ENCODE assay signal across 8 cellular contexts in genomic region chr3:183116051-183116614, GRCh38. TPM values are rescaled to one million over a fixed set of nuclear protein-coding genes. Genes with fewer than 3 reads are reported as not detected.
DNase-seq lines count a peak whose midpoint lies in the region; ATAC-seq and TF ChIP-seq lines count a peak whose summit lies in the region.

No MANE protein-coding gene starts in this region.

- POLR2A ChIA-PET in MCF 10A (lab: Yijun Ruan, JAX): no interaction called here

- no peaks in the 10 kb centered on the region for H3K36me3 ChIP-seq in breast epithelium
- no peaks in the 10 kb centered on the region for H3K36me3 ChIP-seq in osteoblast (ENCODE audit: insufficient read depth, low read length)

- no peak for TF ChIP-seq CTCF in MCF 10A (IDR thresholded peaks at IDR 0.05; ENCODE audit: unreplicated experiment)
- no peak for TF ChIP-seq CTCF in breast epithelium (IDR thresholded peaks at IDR 0.05)
- no peak for TF ChIP-seq CTCF in epithelial cell of esophagus (IDR thresholded peaks at IDR 0.05; ENCODE audit: insufficient read depth, low read depth, low read length, missing control alignments)
- TF ChIP-seq CTCF in progenitor cell of endocrine pancreas (IDR thresholded peaks at IDR 0.05; ENCODE audit: unreplicated experiment): no peak
- TF ChIP-seq CTCF in osteoblast (IDR thresholded peaks at IDR 0.05; ENCODE audit: extremely low read depth, low read depth, low read length): no peak

- H3K4me3 ChIP-seq in breast epithelium (no peak overlapping the region), epithelial cell of esophagus (ENCODE audit: low read length) (peak overlapping the region; percentile 7), osteoblast (ENCODE audit: insufficient read depth, low read length) (no peak overlapping the region)

- BruUV-seq in MCF 10A (replicated peaks; lab: Mats Ljungman, UMichigan): no TSS peak

- H3K9me3 ChIP-seq in breast epithelium (no peaks in the 10 kb centered on the region), osteoblast (ENCODE audit: low read depth, low read length) (no peaks in the 10 kb centered on the region)

- H3K27ac ChIP-seq in breast epithelium (no peak overlapping the region), osteoblast (ENCODE audit: low read depth, low read length) (no peak overlapping the region)

- H3K4me1 ChIP-seq in breast epithelium (no peaks in the 10 kb centered on the region), osteoblast (ENCODE audit: insufficient read depth, low read length) (no peaks in the 10 kb centered on the region)

- H3K4me2 ChIP-seq in osteoblast (ENCODE audit: insufficient read depth, low read length): no peak overlapping the region

- H3K79me2 ChIP-seq in osteoblast (ENCODE audit: insufficient read depth, low read length): no peaks in the 10 kb centered on the region

- H3K4me3 Mint-ChIP-seq in MCF 10A (ENCODE audit: unreplicated experiment) (peak overlapping the region; percentile 52), progenitor cell of endocrine pancreas (ENCODE audit: low read depth) (peak overlapping the region; percentile 67)

- intact Hi-C loops in MCF 10A (cut with micrococcal nuclease) (no loop called here), breast epithelium (cut with DNase I; ENCODE audit: low total_unique reads) (no loop called here)

- no peaks in the 10 kb centered on the region for H3K4me1 Mint-ChIP-seq in MCF 10A (ENCODE audit: insufficient read depth, unreplicated experiment)
- H3K4me1 Mint-ChIP-seq in progenitor cell of endocrine pancreas (ENCODE audit: low read depth): peaks cover 6% of the 10 kb centered on the region

- H3K27ac Mint-ChIP-seq in MCF 10A (ENCODE audit: low read depth, unreplicated experiment) (no peak overlapping the region), progenitor cell of endocrine pancreas (peak overlapping the region; percentile 90)

- DNase-seq in MCF 10A (ENCODE audit: unreplicated experiment): peak; percentile 18
- no peak for DNase-seq in breast epithelium (ENCODE audit: low spot score in 2 of 2)
- peak; percentile 100 for DNase-seq in NCI-H345 (lab: John Stamatoyannopoulos, UW)
- DNase-seq in activated CD8-positive, alpha-beta memory T cell treated with anti-CD3 and anti-CD28 coated beads for 48 hours (ENCODE audit: low read depth in 2 of 3, low spot score in 2 of 3): peak in 2 of 3 experiments; percentile 31 to 43
- peak; percentile 44 for DNase-seq in epithelial cell of esophagus (ENCODE audit: low read depth)
- peak; percentile 72 for DNase-seq in progenitor cell of endocrine pancreas (ENCODE audit: low spot score, unreplicated experiment)
- DNase-seq in osteoblast (ENCODE audit: insufficient read length, low spot score, missing footprints): no peak

- peak; percentile 93 for ATAC-seq in HG03139 (IDR thresholded peaks at IDR 0.05; ENCODE audit: unreplicated experiment)

- H2AFZ ChIP-seq in osteoblast (ENCODE audit: low read length): no peak overlapping the region

- H3K9me3 Mint-ChIP-seq in MCF 10A (ENCODE audit: unreplicated experiment) (no peaks in the 10 kb centered on the region), progenitor cell of endocrine pancreas (ENCODE audit: low read depth) (peaks cover 3% of the 10 kb centered on the region)

- CTCF ChIA-PET in MCF 10A (lab: Yijun Ruan, JAX): interaction anchor here (0.8 kb wide), 1 partner anchor 10 kb away, joined by 3 read pairs; no protein-coding TSS in a partner anchor

- H3K27me3 ChIP-seq in breast epithelium (peaks cover 0 to 36% of the 10 kb centered on the region in 2 donors), osteoblast (ENCODE audit: insufficient read depth, low read length) (peaks cover 34% of the 10 kb centered on the region)

- no peaks in the 10 kb centered on the region for H4K20me1 ChIP-seq in osteoblast (ENCODE audit: insufficient read depth, low read length)

- H3K27me3 Mint-ChIP-seq in MCF 10A (ENCODE audit: insufficient read depth, unreplicated experiment) (peaks cover 41% of the 10 kb centered on the region), progenitor cell of endocrine pancreas (peaks cover 19% of the 10 kb centered on the region)

- no peak for TF ChIP-seq POLR2A in breast epithelium (IDR thresholded peaks at IDR 0.05)

- H3K36me3 Mint-ChIP-seq in MCF 10A (ENCODE audit: insufficient read depth, unreplicated experiment): no peaks in the 10 kb centered on the region
- H3K36me3 Mint-ChIP-seq in progenitor cell of endocrine pancreas (ENCODE audit: insufficient read depth): no peaks in the 10 kb centered on the region

RNA-seq across cellular contexts. Expression of gene MCCC1, which starts 16.8 kb away (rescaled TPM):
- 38.8 and 40.5 TPM in 2 replicates for total RNA-seq in MCF 10A (2022)
- 10 to 100 TPM; 42.3 to 70.2 (median 47.6) TPM for total RNA-seq in breast epithelium
- total RNA-seq in progenitor cell of endocrine pancreas: 32.2 and 32.5 TPM in 2 replicates
- total RNA-seq in osteoblast: 20.6 TPM in 2 replicates

RNA-seq across cellular contexts. Expression of gene LAMP3, which starts 46.4 kb away (rescaled TPM):
- total RNA-seq in MCF 10A (2022) (3.5 and 10.8 TPM in 2 replicates), breast epithelium (under 1 TPM; 0.15 to 0.66 (median 0.16) TPM), progenitor cell of endocrine pancreas (0.17 and 0.47 TPM in 2 replicates), osteoblast (under 0.01 TPM in 2 replicates)

Comparison
In these comparisons a context has a peak if more than half of its experiments do, and no peak if none do; other contexts are left out.
1. DNase-seq: peak in MCF 10A (single experiment), NCI-H345 (single experiment), activated CD8-positive, alpha-beta memory T cell treated with anti-CD3 and anti-CD28 coated beads for 48 hours (2 of 3), epithelial cell of esophagus (single experiment) and progenitor cell of endocrine pancreas (single experiment); none in breast epithelium (0 of 2) and osteoblast (single experiment).